ENCODE assay signal across 20 cellular contexts in the genomic region with DNA sequence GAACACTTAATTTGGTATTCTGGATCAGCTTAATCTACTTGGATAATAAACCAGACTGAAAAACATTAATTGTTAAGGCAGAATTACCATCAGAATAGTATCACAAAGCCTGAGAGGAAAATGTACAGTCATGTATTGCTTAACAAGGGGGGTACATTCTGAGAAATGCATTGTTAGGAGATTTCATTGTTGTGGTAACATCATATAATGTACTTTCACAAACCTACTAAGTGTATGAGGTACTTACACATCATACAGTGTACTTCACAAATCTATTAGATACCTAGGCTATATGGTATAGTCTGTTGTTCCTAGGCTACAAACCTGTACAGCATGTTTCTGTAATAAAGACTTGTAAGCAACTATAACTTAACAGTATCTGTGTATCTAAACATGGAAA.
DNase-seq lines count a peak whose midpoint lies in the region; ATAC-seq and TF ChIP-seq lines count a peak whose summit lies in the region.
"Had no signal": no experiment of that assay in that cellular context is flagged by ENCODE, and none has a peak within 500 bp of the region (broad histone marks: within the 10 kb centered on the region; RNA-seq: fewer than 3 reads in every experiment).

No MANE protein-coding gene starts in this region.

- no peak overlapping the region for H3K4me3 ChIP-seq in Karpas-422 (ENCODE audit: low read length)
- no peak overlapping the region for H3K4me3 ChIP-seq in neutrophil (ENCODE audit: low read depth in 1 of 2, low read length in 1 of 2)

- DNase-seq in activated CD4-positive, alpha-beta T cell treated with anti-CD3 and anti-CD28 coated beads, Interleukin-2, amount 10 ng/mL, durations not matched to agents 24 days and 14 days = no peak
- no peak for DNase-seq in activated CD4-positive, alpha-beta T cell treated with anti-CD3 and anti-CD28 coated beads, Interleukin-2, amount 50 U/mL, for 48 hours
- DNase-seq in Karpas-422 (no peak), HPDE6-E6E7 (ENCODE audit: extremely low spot score) (no peak), mesenteric fat pad (ENCODE audit: low spot score) (no peak), kidney tubule cell (ENCODE audit: low spot score) (no peak)
- DNase-seq in activated naive CD8-positive, alpha-beta T cell treated with anti-CD3 and anti-CD28 coated beads, Interleukin-2, amount 50 U/mL, for 24 hours = no peak
- DNase-seq: activated B cell treated with CpG ODN at 0.5 μM for 24 hours; aorta; foreskin melanocyte; KG1; NCI-H2227 treated with DMSO at 0.1 percent for 48 hours; NK-92 treated with Interleukin-12 subunit alpha and Interleukin-12 subunit beta, amount 100 ng/mL, for 24 hours; Right ventricle myocardium superior; T-helper 17 cell had no signal

- H3K9me3 ChIP-seq in Karpas-422 (ENCODE audit: low read length) (no peaks in the 10 kb centered on the region), neutrophil (no peaks in the 10 kb centered on the region)

- TF ChIP-seq CTCF in neutrophil (IDR thresholded peaks at IDR 0.05) = no peak

- peaks cover 3% of the 10 kb centered on the region for H3K4me1 Mint-ChIP-seq in activated CD4-positive, alpha-beta T cell treated with anti-CD3 and anti-CD28 coated beads, Interleukin-2, amount 10 ng/mL, durations not matched to agents 24 days and 14 days
- H3K4me1 Mint-ChIP-seq in activated naive CD8-positive, alpha-beta T cell treated with anti-CD3 and anti-CD28 coated beads, Interleukin-2, amount 50 U/mL, for 24 hours = peaks cover 14% of the 10 kb centered on the region

- no peaks in the 10 kb centered on the region for H3K4me1 ChIP-seq in Karpas-422 (ENCODE audit: low read length)
- peaks cover 15 to 20% of the 10 kb centered on the region in 2 experiments for H3K4me1 ChIP-seq in neutrophil (ENCODE audit: control insufficient read depth in 1 of 2, insufficient read depth in 1 of 2, low read depth in 1 of 2, low read length in 1 of 2)

- H3K36me3 Mint-ChIP-seq in activated CD4-positive, alpha-beta T cell treated with anti-CD3 and anti-CD28 coated beads, Interleukin-2, amount 10 ng/mL, durations not matched to agents 24 days and 14 days (ENCODE audit: low read depth) = peaks cover 17% of the 10 kb centered on the region
- H3K36me3 Mint-ChIP-seq in activated naive CD8-positive, alpha-beta T cell treated with anti-CD3 and anti-CD28 coated beads, Interleukin-2, amount 50 U/mL, for 24 hours (ENCODE audit: low read depth) = peaks cover 13% of the 10 kb centered on the region

- peak; percentile 73 for ATAC-seq in activated naive CD8-positive, alpha-beta T cell treated with anti-CD3 and anti-CD28 coated beads, Interleukin-2, amount 50 U/mL, for 24 hours
- ATAC-seq: left lobe of liver, T-helper 17 cell had no signal

- H3K27ac ChIP-seq in Karpas-422 (ENCODE audit: low read length) (peak overlapping the region; percentile 46; the same call in 1 of the 2 replicates), neutrophil (peak overlapping the region; percentile 61)
- H3K27ac ChIP-seq: C4-2B, HL-60 had no signal

- H4K20me1 ChIP-seq in Karpas-422 (ENCODE audit: insufficient read depth, low read depth, low read length) = no peaks in the 10 kb centered on the region

- H3K27me3 ChIP-seq in Karpas-422 (ENCODE audit: low read length) = no peaks in the 10 kb centered on the region
- H3K27me3 ChIP-seq in neutrophil = no peaks in the 10 kb centered on the region

- no peaks in the 10 kb centered on the region for H3K27me3 Mint-ChIP-seq in activated CD4-positive, alpha-beta T cell treated with anti-CD3 and anti-CD28 coated beads, Interleukin-2, amount 10 ng/mL, durations not matched to agents 24 days and 14 days
- H3K27me3 Mint-ChIP-seq in activated naive CD8-positive, alpha-beta T cell treated with anti-CD3 and anti-CD28 coated beads, Interleukin-2, amount 50 U/mL, for 24 hours = no peaks in the 10 kb centered on the region
- H3K27me3 Mint-ChIP-seq: activated B cell treated with CpG ODN at 0.5 μM for 24 hours, T-helper 17 cell, type B pancreatic cell had no signal

- no peak overlapping the region for H3K9ac ChIP-seq in Karpas-422 (ENCODE audit: low read length)

- H3K27ac Mint-ChIP-seq in activated CD4-positive, alpha-beta T cell treated with anti-CD3 and anti-CD28 coated beads, Interleukin-2, amount 10 ng/mL, durations not matched to agents 24 days and 14 days = peak overlapping the region; percentile 25
- peak overlapping the region; percentile 66 for H3K27ac Mint-ChIP-seq in activated naive CD8-positive, alpha-beta T cell treated with anti-CD3 and anti-CD28 coated beads, Interleukin-2, amount 50 U/mL, for 24 hours
- H3K27ac Mint-ChIP-seq: activated B cell treated with CpG ODN at 0.5 μM for 24 hours, T-helper 17 cell, type B pancreatic cell had no signal

- H3K4me2 ChIP-seq in Karpas-422 (ENCODE audit: low read depth, low read length, poor library complexity, severe bottlenecking) = no peak overlapping the region

- H3K9me2 ChIP-seq in Karpas-422 (replicated peaks; ENCODE audit: insufficient read depth, low read length) = no peaks in the 10 kb centered on the region

- H3K36me3 ChIP-seq in Karpas-422 (ENCODE audit: insufficient read depth, low read length) (peaks cover 13% of the 10 kb centered on the region; the same call in 1 of the 2 replicates), neutrophil (peaks cover 14% of the 10 kb centered on the region)

- H3K79me2 ChIP-seq in Karpas-422 (ENCODE audit: low read length) = peaks cover 42% of the 10 kb centered on the region

- H3K4me3 Mint-ChIP-seq in activated CD4-positive, alpha-beta T cell treated with anti-CD3 and anti-CD28 coated beads, Interleukin-2, amount 10 ng/mL, durations not matched to agents 24 days and 14 days = no peak overlapping the region
- no peak overlapping the region for H3K4me3 Mint-ChIP-seq in activated naive CD8-positive, alpha-beta T cell treated with anti-CD3 and anti-CD28 coated beads, Interleukin-2, amount 50 U/mL, for 24 hours
- H3K4me3 Mint-ChIP-seq: activated B cell treated with CpG ODN at 0.5 μM for 24 hours, T-helper 17 cell, type B pancreatic cell had no signal

- H3K9me3 Mint-ChIP-seq in activated CD4-positive, alpha-beta T cell treated with anti-CD3 and anti-CD28 coated beads, Interleukin-2, amount 10 ng/mL, durations not matched to agents 24 days and 14 days = no peaks in the 10 kb centered on the region
- H3K9me3 Mint-ChIP-seq in activated naive CD8-positive, alpha-beta T cell treated with anti-CD3 and anti-CD28 coated beads, Interleukin-2, amount 50 U/mL, for 24 hours = no peaks in the 10 kb centered on the region
- H3K9me3 Mint-ChIP-seq: activated B cell treated with CpG ODN at 0.5 μM for 24 hours, type B pancreatic cell had no signal

- no peak overlapping the region for H2AFZ ChIP-seq in Karpas-422 (ENCODE audit: low read length)

- intact Hi-C loops in activated CD4-positive, alpha-beta T cell treated with anti-CD3 and anti-CD28 coated beads, Interleukin-2, amount 10 ng/mL, durations not matched to agents 24 days and 14 days (cut with micrococcal nuclease) = no loop called here
